ENCODE assay signal across 24 cellular contexts in the genomic region with DNA sequence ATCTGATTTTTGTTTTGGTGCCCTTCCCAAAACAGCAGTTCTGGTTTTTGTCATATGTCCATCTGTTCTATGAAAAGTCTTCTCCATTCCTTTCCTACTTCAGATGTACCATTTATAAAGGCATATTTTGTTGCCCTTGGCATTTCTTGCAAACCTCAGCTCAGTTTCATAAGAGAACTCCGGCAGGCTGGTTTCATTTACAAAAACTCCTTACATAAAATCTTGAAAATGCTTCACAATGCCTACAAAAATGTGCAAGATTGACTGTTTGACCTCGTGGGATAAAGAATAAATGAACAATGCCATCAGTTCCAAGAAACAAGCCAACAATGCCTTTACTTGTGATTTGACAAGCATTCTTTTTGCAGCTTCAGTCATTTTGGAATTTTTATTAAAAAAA. TPM values are rescaled to one million over a fixed set of nuclear protein-coding genes. Genes with fewer than 3 reads are reported as not detected.
A peak's percentile ranks its signal among the peaks of the same experiment; 100 is the strongest.
DNase-seq lines count a peak whose midpoint lies in the region; ATAC-seq and TF ChIP-seq lines count a peak whose summit lies in the region.
"Had no signal": no experiment of that assay in that cellular context is flagged by ENCODE, and none has a peak within 500 bp of the region (broad histone marks: within the 10 kb centered on the region; RNA-seq: fewer than 3 reads in every experiment).

No MANE protein-coding gene starts in this region.

- no peak overlapping the region for H2BK15ac ChIP-seq in IMR-90 (ENCODE audit: low read depth, low read length)

- H3K27ac ChIP-seq in IMR-90 (ENCODE audit: insufficient read depth, low read length), result no peak overlapping the region
- H3K27ac ChIP-seq: coronary artery, pancreas, SJCRH30, WERI-Rb-1 had no signal

- no peak overlapping the region for H4K8ac ChIP-seq in IMR-90 (ENCODE audit: low read depth in 2 of 2, low read length in 2 of 2)

- H3K18ac ChIP-seq in IMR-90 (ENCODE audit: low read depth, low read length), result no peak overlapping the region

- H3K4me2 ChIP-seq in IMR-90 (ENCODE audit: low read depth, low read length), result no peak overlapping the region

- no peak overlapping the region for H4K5ac ChIP-seq in IMR-90 (ENCODE audit: low read depth, low read length)

- TF ChIP-seq RAD21 in IMR-90 (IDR thresholded peaks at IDR 0.05; ENCODE audit: low read length), result no peak

- H4K91ac ChIP-seq in IMR-90 (ENCODE audit: insufficient read depth, low read depth, low read length), result no peak overlapping the region

- no peak overlapping the region for H2AK9ac ChIP-seq in IMR-90 (replicated peaks; ENCODE audit: low read depth, low read length, poor library complexity)

- intact Hi-C loops in IMR-90 (cut with micrococcal nuclease), result no loop called here
- intact Hi-C loops in activated CD4-positive, alpha-beta T cell treated with anti-CD3 and anti-CD28 coated beads, Interleukin-2, amount 10 ng/mL, durations not matched to agents 24 days and 14 days (cut with micrococcal nuclease), result no loop called here

- no peak overlapping the region for H2BK5ac ChIP-seq in IMR-90 (ENCODE audit: low read depth, low read length, poor library complexity, severe bottlenecking)

- no peak overlapping the region for H3K9ac ChIP-seq in IMR-90 (ENCODE audit: low read depth, low read length)

- H3K4me1 Mint-ChIP-seq in activated CD4-positive, alpha-beta T cell treated with anti-CD3 and anti-CD28 coated beads, Interleukin-2, amount 10 ng/mL, durations not matched to agents 24 days and 14 days, result no peaks in the 10 kb centered on the region
- H3K4me1 Mint-ChIP-seq: stimulated activated memory B cell treated with anti-CD40 and anti-IgM and Interleukin-4, amounts not matched to agents 10 μg/mL and 1 μg/mL and 100 μg/mL, for 72 hours had no signal

- no peaks in the 10 kb centered on the region for H3K27me3 ChIP-seq in IMR-90 (ENCODE audit: control insufficient read depth, insufficient read depth, low read length)
- H3K27me3 ChIP-seq: pancreas, SJCRH30 had no signal

- no peaks in the 10 kb centered on the region for H3K9me3 ChIP-seq in IMR-90 (ENCODE audit: control insufficient read depth, insufficient read depth, low read length)
- H3K9me3 ChIP-seq: pancreas, SJCRH30 had no signal

- DNase-seq in AG09309 (ENCODE audit: low read depth) (peak; percentile 73), IMR-90 (peak; percentile 30), astrocyte of the spinal cord (ENCODE audit: low read depth, low spot score) (peak; percentile 43), fibroblast of villous mesenchyme (ENCODE audit: low read depth) (peak; percentile 11), NCI-H226 (no peak), NCI-H524 treated with DMSO at 0.1 percent for 48 hours (lab: John Stamatoyannopoulos, UW) (no peak), SHP77 treated with DMSO at 0.1 percent for 48 hours (lab: John Stamatoyannopoulos, UW) (no peak)
- DNase-seq in activated CD4-positive, alpha-beta T cell treated with anti-CD3 and anti-CD28 coated beads, Interleukin-2, amount 10 ng/mL, durations not matched to agents 24 days and 14 days, result no peak
- DNase-seq: activated CD4-positive, alpha-beta memory T cell treated with anti-CD3 and anti-CD28 coated beads for 36 hours; activated naive CD4-positive, alpha-beta T cell treated with anti-CD3 and anti-CD28 coated beads for 36 hours; anterior cingulate cortex; CD4-positive, alpha-beta T cell; mesendoderm; naive thymus-derived CD8-positive, alpha-beta T cell; NCI-H1694; NCI-H2171 treated with DMSO at 0.1 percent for 48 hours; NCI-H748 treated with DMSO at 0.1 percent for 48 hours; pancreas; PC-3; SJCRH30; WERI-Rb-1 had no signal

- no CpG with 5 or more reads among the region's 2 CpGs for WGBS in IMR-90 (ENCODE audit: extremely low coverage in 2 of 2, insufficient read length in 1 of 2), 2 experiments

- H3K4me1 ChIP-seq in IMR-90 (ENCODE audit: control insufficient read depth, insufficient read depth, low read length), result no peaks in the 10 kb centered on the region
- H3K4me1 ChIP-seq: pancreas, SJCRH30 had no signal

- H3K4me3 ChIP-seq in AG09309 (ENCODE audit: control insufficient read depth, low read depth, low read length) (no peak overlapping the region), IMR-90 (ENCODE audit: insufficient read depth, low read depth, low read length) (no peak overlapping the region), astrocyte of the spinal cord (ENCODE audit: low read depth, low read length) (no peak overlapping the region), fibroblast of villous mesenchyme (ENCODE audit: low read depth, low read length) (no peak overlapping the region)
- H3K4me3 ChIP-seq: coronary artery, K562, pancreas, SJCRH30 had no signal

- H3K27ac Mint-ChIP-seq in activated CD4-positive, alpha-beta T cell treated with anti-CD3 and anti-CD28 coated beads, Interleukin-2, amount 10 ng/mL, durations not matched to agents 24 days and 14 days, result no peak overlapping the region
- H3K27ac Mint-ChIP-seq: activated CD4-positive, alpha-beta memory T cell treated with anti-CD3 and anti-CD28 coated beads for 36 hours; activated naive CD4-positive, alpha-beta T cell treated with anti-CD3 and anti-CD28 coated beads for 36 hours; CD4-positive, alpha-beta T cell; stimulated activated memory B cell treated with anti-CD40 and anti-IgM and Interleukin-4, amounts not matched to agents 10 μg/mL and 1 μg/mL and 100 μg/mL, for 72 hours had no signal

- H2BK20ac ChIP-seq in IMR-90 (ENCODE audit: low read depth, low read length), result no peak overlapping the region

- peaks cover 0 to 3% of the 10 kb centered on the region in 2 experiments; a peak in 2 of 4 replicates for H3K79me1 ChIP-seq in IMR-90 (ENCODE audit: low read depth in 1 of 2, low read length in 2 of 2)

- no peak overlapping the region for H3K4ac ChIP-seq in IMR-90 (ENCODE audit: low read depth, low read length)

- TF ChIP-seq POLR2A in IMR-90 (IDR thresholded peaks at IDR 0.05; ENCODE audit: low read depth, low read length), result no peak

- POLR2A ChIA-PET in IMR-90 (lab: Charles Lee; ENCODE audit: unreplicated experiment), result no interaction called here

- no peaks in the 10 kb centered on the region for H3K9me1 ChIP-seq in IMR-90 (ENCODE audit: insufficient read depth, low read length)

- dilution Hi-C loops in IMR-90 (cut with HindIII; ENCODE audit: low sequenced_read_pairs, unreplicated experiment), result no loop called here

- no peak overlapping the region for H3K56ac ChIP-seq in IMR-90 (ENCODE audit: extremely low read depth, insufficient read depth, low read length)

- no peak overlapping the region for H3K23ac ChIP-seq in IMR-90 (ENCODE audit: low read depth, low read length)

- H2AK5ac ChIP-seq in IMR-90 (ENCODE audit: low read depth, low read length), result no peak overlapping the region

- TF ChIP-seq CTCF in AG09309 (IDR thresholded peaks at IDR 0.05; ENCODE audit: control insufficient read depth, insufficient read depth, low read depth, low read length, missing control alignments) (no peak), IMR-90 (conservative IDR thresholded peaks at IDR 0.05; ENCODE audit: low read depth, low read length) (no peak), astrocyte of the spinal cord (IDR thresholded peaks at IDR 0.05; ENCODE audit: low read depth, low read length) (no peak), fibroblast of villous mesenchyme (IDR thresholded peaks at IDR 0.05; ENCODE audit: insufficient read depth, low read depth, low read length) (no peak)

- H3K14ac ChIP-seq in IMR-90 (replicated peaks; ENCODE audit: low read depth, low read length), result no peak overlapping the region

- no TSS peak for BruUV-seq in IMR-90 (replicated peaks; lab: Mats Ljungman, UMichigan)

- CTCF ChIA-PET in IMR-90 (lab: Yijun Ruan, JAX), result interaction anchor here (0.9 kb wide), 1 partner anchor 9 kb away, joined by 3 read pairs; no protein-coding TSS in a partner anchor

- peaks cover 68% of the 10 kb centered on the region for H3K36me3 Mint-ChIP-seq in activated CD4-positive, alpha-beta T cell treated with anti-CD3 and anti-CD28 coated beads, Interleukin-2, amount 10 ng/mL, durations not matched to agents 24 days and 14 days (ENCODE audit: low read depth)

- no peak overlapping the region for H2AFZ ChIP-seq in IMR-90 (replicated peaks; ENCODE audit: low read length, poor library complexity)

- H3K9me3 Mint-ChIP-seq in activated CD4-positive, alpha-beta T cell treated with anti-CD3 and anti-CD28 coated beads, Interleukin-2, amount 10 ng/mL, durations not matched to agents 24 days and 14 days, result no peaks in the 10 kb centered on the region
- H3K9me3 Mint-ChIP-seq: activated CD4-positive, alpha-beta memory T cell treated with anti-CD3 and anti-CD28 coated beads for 36 hours; activated naive CD4-positive, alpha-beta T cell treated with anti-CD3 and anti-CD28 coated beads for 36 hours; CD4-positive, alpha-beta T cell; naive thymus-derived CD8-positive, alpha-beta T cell; stimulated activated memory B cell treated with anti-CD40 and anti-IgM and Interleukin-4, amounts not matched to agents 10 μg/mL and 1 μg/mL and 100 μg/mL, for 72 hours had no signal

- H3K36me3 ChIP-seq in IMR-90 (ENCODE audit: control insufficient read depth, insufficient read depth, low read length), result peaks cover 33% of the 10 kb centered on the region

- no peak overlapping the region for H2BK120ac ChIP-seq in IMR-90 (ENCODE audit: low read depth, low read length)

- ATAC-seq in IMR-90 (ENCODE audit: low read depth), result no peak
- ATAC-seq: K562; naive thymus-derived CD8-positive, alpha-beta T cell; pancreas; PC-3; stimulated activated memory B cell treated with anti-CD40 and anti-IgM and Interleukin-4, amounts not matched to agents 10 μg/mL and 1 μg/mL and 100 μg/mL, for 72 hours had no signal

- in situ Hi-C loops in IMR-90 (cut with MboI; ENCODE audit: low sequenced_read_pairs) (loop anchor here (25.0 kb wide), 1 partner anchor 260 kb away; the partner anchor contains the start of gene EPB41L4B), astrocyte of the spinal cord (cut with HindIII; ENCODE audit: low sequenced_read_pairs) (no loop called here)

- H3K4me3 Mint-ChIP-seq in activated CD4-positive, alpha-beta T cell treated with anti-CD3 and anti-CD28 coated beads, Interleukin-2, amount 10 ng/mL, durations not matched to agents 24 days and 14 days, result no peak overlapping the region
- H3K4me3 Mint-ChIP-seq: activated CD4-positive, alpha-beta memory T cell treated with anti-CD3 and anti-CD28 coated beads for 36 hours; activated naive CD4-positive, alpha-beta T cell treated with anti-CD3 and anti-CD28 coated beads for 36 hours; CD4-positive, alpha-beta T cell; naive thymus-derived CD8-positive, alpha-beta T cell; stimulated activated memory B cell treated with anti-CD40 and anti-IgM and Interleukin-4, amounts not matched to agents 10 μg/mL and 1 μg/mL and 100 μg/mL, for 72 hours had no signal

- H3K27me3 Mint-ChIP-seq in activated CD4-positive, alpha-beta T cell treated with anti-CD3 and anti-CD28 coated beads, Interleukin-2, amount 10 ng/mL, durations not matched to agents 24 days and 14 days, result no peaks in the 10 kb centered on the region
- H3K27me3 Mint-ChIP-seq: activated CD4-positive, alpha-beta memory T cell treated with anti-CD3 and anti-CD28 coated beads for 36 hours; CD4-positive, alpha-beta T cell; naive thymus-derived CD8-positive, alpha-beta T cell; stimulated activated memory B cell treated with anti-CD40 and anti-IgM and Interleukin-4, amounts not matched to agents 10 μg/mL and 1 μg/mL and 100 μg/mL, for 72 hours had no signal

- no peaks in the 10 kb centered on the region for H4K20me1 ChIP-seq in IMR-90 (ENCODE audit: insufficient read depth, low read length)

RNA-seq across cellular contexts. Expression of gene CTNNAL1, which starts 39.1 kb away (rescaled TPM):
- 131 and 186 TPM in 2 replicates for total RNA-seq in IMR-90 (2012; rRNA removed)
- 60.4 and 72.3 TPM in 2 replicates for polyA plus RNA-seq in IMR-90 (2012; rRNA removed)
- 24.4 and 58.0 TPM in 2 replicates for polyA plus RNA-seq in IMR-90 (2012; cell fraction: cytosol; rRNA removed)
- 9.8 and 39.6 TPM in 2 replicates for polyA plus RNA-seq in IMR-90 (2012; cell fraction: nucleus; rRNA removed; ENCODE audit: low replicate concordance)
- total RNA-seq in fibroblast of villous mesenchyme, result 72.2 and 155 TPM in 2 replicates
- total RNA-seq in activated CD4-positive, alpha-beta T cell treated with anti-CD3 and anti-CD28 coated beads, Interleukin-2, amount 10 ng/mL, durations not matched to agents 24 days and 14 days, result 17.8 and 18.8 TPM in 2 replicates

Comparison
In these comparisons a context has a peak if more than half of its experiments do, and no peak if none do; other contexts are left out.
1. DNase-seq: peak in AG09309 (single experiment), IMR-90 (single experiment), astrocyte of the spinal cord (single experiment) and fibroblast of villous mesenchyme (single experiment); none in activated CD4-positive, alpha-beta T cell treated with anti-CD3 and anti-CD28 coated beads, Interleukin-2, amount 10 ng/mL, durations not matched to agents 24 days and 14 days (single experiment), NCI-H226 (single experiment), NCI-H524 treated with DMSO at 0.1 percent for 48 hours (single experiment) and SHP77 treated with DMSO at 0.1 percent for 48 hours (single experiment).